In the genomic region with DNA sequence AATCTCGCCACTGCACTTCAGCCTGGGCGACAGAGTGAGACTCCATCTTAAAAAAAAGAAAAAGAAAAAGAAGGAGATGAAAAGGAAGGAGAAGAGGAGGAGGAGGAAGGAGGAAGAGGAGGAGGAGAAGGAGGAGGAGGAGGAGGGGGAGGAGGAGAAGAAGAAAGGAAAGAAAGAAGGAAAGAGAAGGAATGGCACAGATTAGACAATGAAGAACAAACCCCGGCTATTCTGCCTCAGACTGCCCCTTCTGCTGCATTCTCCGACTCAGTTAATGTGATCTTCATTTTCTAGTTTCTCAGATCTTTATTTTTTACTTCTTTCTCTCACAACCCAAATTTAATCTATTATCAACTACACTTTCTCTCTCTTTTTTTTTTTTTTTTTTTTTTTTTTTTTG, we compare ENCODE assay signal across 27 cellular contexts.
"Had no signal": no experiment of that assay in that cellular context is flagged by ENCODE, and none has a peak within 500 bp of the region (broad histone marks: within the 10 kb centered on the region; RNA-seq: fewer than 3 reads in every experiment).

No MANE protein-coding gene starts in this region.

- DNase-seq: naive thymus-derived CD8-positive, alpha-beta T cell; nephron progenitor cell; nucleus accumbens; pancreas; right cardiac atrium; spleen; stimulated activated CD4-positive, alpha-beta T cell treated with anti-CD3 and anti-CD28 coated beads, Interleukin-12 subunit alpha, Interleukin-12 subunit beta, amount 100 ng/mL, for 4 hours; stimulated activated CD4-positive, alpha-beta T cell treated with anti-CD3 and anti-CD28 coated beads, Interleukin-1b, Interleukin-23, amount 100 ng/mL, for 48 hours; stimulated activated CD4-positive, alpha-beta T cell treated with anti-CD3 and anti-CD28 coated beads, Interleukin-4, amount 100 ng/mL, for 1 hour; stimulated activated CD4-positive, alpha-beta T cell treated with anti-CD3 and anti-CD28 coated beads, Interleukin-4, amount 100 ng/mL, for 4 hours; stimulated activated CD8-positive, alpha-beta memory T cell treated with anti-CD3 and anti-CD28 coated beads, Interleukin-4, amount 100 ng/mL, for 48 hours; stimulated activated naive CD4-positive, alpha-beta T cell; stimulated activated naive CD8-positive, alpha-beta T cell treated with anti-CD3 and anti-CD28 coated beads, Interleukin-15, amount 100 ng/mL, for 72 hours; stimulated activated naive CD8-positive, alpha-beta T cell treated with anti-CD3 and anti-CD28 coated beads, Interleukin-15, Interleukin-2, amounts not matched to agents 100 U/mL and 50 U/mL, for 24 hours; substantia nigra; testis; tibial artery; transverse colon; upper lobe of right lung; uterus had no signal

- H3K4me3 ChIP-seq: pancreas, prostate gland, skin epidermis, smooth muscle cell, spleen, suprapubic skin, testis, tibial artery, transverse colon, upper lobe of right lung, uterus had no signal

- H3K27me3 ChIP-seq: pancreas, suprapubic skin, testis, transverse colon, upper lobe of right lung, uterus had no signal

- H3K9me3 ChIP-seq: neutrophil, pancreas, prostate gland, testis, upper lobe of right lung, uterus had no signal

- H3K36me3 ChIP-seq: neutrophil, pancreas, prostate gland, spleen, suprapubic skin, tibial artery, transverse colon, upper lobe of right lung, uterus had no signal

- H3K27ac ChIP-seq: neutrophil, pancreas, prostate gland, skin epidermis, spleen, suprapubic skin, testis, tibial artery, transverse colon, upper lobe of right lung had no signal

- H3K4me1 ChIP-seq: prostate gland, spleen, testis, tibial artery, transverse colon, upper lobe of right lung, uterus had no signal

- H3K4me2 ChIP-seq: smooth muscle cell had no signal

- ATAC-seq: naive thymus-derived CD8-positive, alpha-beta T cell; natural killer cell treated with Interleukin-12 subunit alpha and Interleukin-12 subunit beta and Interleukin-15 and Interleukin-18, amount 100 ng/mL, for 72 hours; stimulated activated memory B cell treated with anti-CD40 and anti-IgM and Interleukin-4, amounts not matched to agents 10 μg/mL and 1 μg/mL and 100 μg/mL, for 72 hours; stimulated activated naive CD8-positive, alpha-beta T cell treated with anti-CD3 and anti-CD28 coated beads, Interleukin-15, amount 100 ng/mL, for 72 hours; stimulated activated naive CD8-positive, alpha-beta T cell treated with anti-CD3 and anti-CD28 coated beads, Interleukin-15, Interleukin-2, amounts not matched to agents 100 U/mL and 50 U/mL, for 24 hours; upper lobe of right lung had no signal

- FAIRE-seq: pancreas had no signal
